7 cellular contexts compared by ENCODE assay signal in genomic region chr11:61962213-61963015, GRCh38. TPM values are rescaled to one million over a fixed set of nuclear protein-coding genes. Genes with fewer than 3 reads are reported as not detected.
DNase-seq lines count a peak whose midpoint lies in the region; TF ChIP-seq lines count a peak whose summit lies in the region.
"Had no signal": no experiment of that assay in that cellular context is flagged by ENCODE, and none has a peak within 500 bp of the region (broad histone marks: within the 10 kb centered on the region; RNA-seq: fewer than 3 reads in every experiment).

No MANE protein-coding gene starts in this region.

- DNase-seq in RWPE1 (ENCODE audit: low spot score) = no peak
- no peak for DNase-seq in esophagus squamous epithelium (lab: John Stamatoyannopoulos, UW)
- peak; percentile 22 for DNase-seq in stimulated activated CD8-positive, alpha-beta memory T cell treated with anti-CD3 and anti-CD28 coated beads, Interleukin-4, amount 100 ng/mL, for 48 hours
- no peak for DNase-seq in NCI-H748 (lab: John Stamatoyannopoulos, UW; ENCODE audit: unreplicated experiment)
- no peak for DNase-seq in HK-2 (ENCODE audit: unreplicated experiment)
- DNase-seq in T-helper 2 cell treated with Interferon-gamma antibody and Interleukin-4, amounts not matched to agents 5 μg/mL and 100 μg/mL, for 36 hours (ENCODE audit: low spot score) = no peak
- DNase-seq: NCI-H2029 treated with DMSO at 0.1 percent for 48 hours had no signal

- H3K27ac ChIP-seq in RWPE1 = peak overlapping the region; percentile 69
- H3K27ac ChIP-seq in esophagus squamous epithelium = peak overlapping the region; percentile 13 to 99 (median 96)

- no peak overlapping the region for H3K27ac Mint-ChIP-seq in T-helper 2 cell treated with Interferon-gamma antibody and Interleukin-4, amounts not matched to agents 5 μg/mL and 100 μg/mL, for 36 hours

- H3K27me3 Mint-ChIP-seq in T-helper 2 cell treated with Interferon-gamma antibody and Interleukin-4, amounts not matched to agents 5 μg/mL and 100 μg/mL, for 36 hours (ENCODE audit: low read depth) = no peaks in the 10 kb centered on the region

- intact Hi-C loops in esophagus squamous epithelium (cut with DNase I) = no loop called here

- CTCF ChIA-PET in RWPE1 (lab: Yijun Ruan, JAX) = interaction anchor here (0.7 to 1.3 kb wide), 5 partner anchors 15 to 120 kb away, joined by 3 to 6 read pairs (median 5); no protein-coding TSS in a partner anchor

- peaks cover 14 to 44% (median 24%) of the 10 kb centered on the region in 3 donors for H3K36me3 ChIP-seq in esophagus squamous epithelium

- peaks cover 30% of the 10 kb centered on the region for H3K4me1 Mint-ChIP-seq in T-helper 2 cell treated with Interferon-gamma antibody and Interleukin-4, amounts not matched to agents 5 μg/mL and 100 μg/mL, for 36 hours (ENCODE audit: low read depth)

- no peak overlapping the region for H3K4me3 Mint-ChIP-seq in T-helper 2 cell treated with Interferon-gamma antibody and Interleukin-4, amounts not matched to agents 5 μg/mL and 100 μg/mL, for 36 hours

- no peaks in the 10 kb centered on the region for H3K9me3 Mint-ChIP-seq in T-helper 2 cell treated with Interferon-gamma antibody and Interleukin-4, amounts not matched to agents 5 μg/mL and 100 μg/mL, for 36 hours

- no peak overlapping the region for H3K4me3 ChIP-seq in esophagus squamous epithelium

- H3K4me1 ChIP-seq in esophagus squamous epithelium = peaks cover 18 to 61% (median 40%) of the 10 kb centered on the region in 3 donors

- WGBS in esophagus squamous epithelium, 2 donors = 66 to 75% methylated on average over 7 to 8 of the region's 12 CpGs

- TF ChIP-seq CTCF in RWPE1 (conservative IDR thresholded peaks at IDR 0.05; ENCODE audit: low read depth) = no peak
- no peak for TF ChIP-seq CTCF in esophagus squamous epithelium (IDR thresholded peaks at IDR 0.05)

- TF ChIP-seq POLR2A in esophagus squamous epithelium (IDR thresholded peaks at IDR 0.05) = no peak

- peaks cover 36% of the 10 kb centered on the region for H3K36me3 Mint-ChIP-seq in T-helper 2 cell treated with Interferon-gamma antibody and Interleukin-4, amounts not matched to agents 5 μg/mL and 100 μg/mL, for 36 hours (ENCODE audit: low read depth)

- no peaks in the 10 kb centered on the region for H3K9me3 ChIP-seq in esophagus squamous epithelium

- POLR2A ChIA-PET in RWPE1 (lab: Yijun Ruan, JAX; ENCODE audit: low non-redundant PET) = interaction anchor here (0.6 kb wide), 2 partner anchors 57 to 72 kb away, joined by 3 read pairs; no protein-coding TSS in a partner anchor

- H3K27me3 ChIP-seq in esophagus squamous epithelium = no peaks in the 10 kb centered on the region

RNA-seq across cellular contexts. Expression of gene FTH1, which starts 5.0 kb away (rescaled TPM):
- total RNA-seq in esophagus squamous epithelium = 1,000 to 10,000 TPM in 1 of 4 donors, 100 to 1,000 TPM in 3; 716 to 1,904 (median 760) TPM

RNA-seq across cellular contexts. Expression of gene BEST1, which starts 12.3 kb away (rescaled TPM):
- 1 to 10 TPM in 1 of 4 donors, under 1 TPM in 3; 0.08 to 2.7 (median 0.39) TPM for total RNA-seq in esophagus squamous epithelium

RNA-seq across cellular contexts. Expression of gene RAB3IL1, which starts 45.0 kb away (rescaled TPM):
- 10 to 100 TPM in 1 of 4 donors, 1 to 10 TPM in 2, under 1 TPM in 1; 0.15 to 10.3 (median 5.0) TPM for total RNA-seq in esophagus squamous epithelium
